12 cellular contexts compared by ENCODE assay signal in genomic region chr4:147587061-147587460, GRCh38.
"Had no signal": no experiment of that assay in that cellular context is flagged by ENCODE, and none has a peak within 500 bp of the region (broad histone marks: within the 10 kb centered on the region; RNA-seq: fewer than 3 reads in every experiment).

No MANE protein-coding gene starts in this region.

- ATAC-seq: left lung, right cardiac atrium, T-helper 17 cell had no signal

- H3K27ac ChIP-seq: left lung, parathyroid adenoma had no signal

- H3K27me3 ChIP-seq: left lung had no signal

- H3K9ac ChIP-seq: parathyroid adenoma had no signal

- H3K4me3 ChIP-seq: left lung had no signal

- H3K36me3 ChIP-seq: left lung had no signal

- H3K4me1 ChIP-seq: parathyroid adenoma had no signal

- DNase-seq: activated CD4-positive, alpha-beta T cell treated with anti-CD3 and anti-CD28 coated beads, Interleukin-2, amount 50 U/mL, for 1 hour; activated CD4-positive, CD25-positive, alpha-beta regulatory T cell; activated naive CD4-positive, alpha-beta T cell treated with anti-CD3 and anti-CD28 coated beads, Interleukin-2, amount 10 ng/mL, durations not matched to agents 7 days and 5 days; activated T-cell treated with anti-CD3 and anti-CD28 coated beads for 4 hours; islet precursor cell; left lung; mesenchymal stem cell; right cardiac atrium; small intestine; T-helper 17 cell; trophoblast cell had no signal

- H2AFZ ChIP-seq: parathyroid adenoma had no signal
